ENCODE assay signal across 8 cellular contexts in genomic region chr11:69048718-69049489, GRCh38. TPM values are rescaled to one million over a fixed set of nuclear protein-coding genes. Genes with fewer than 3 reads are reported as not detected.
DNase-seq lines count a peak whose midpoint lies in the region; ATAC-seq, FAIRE-seq and TF ChIP-seq lines count a peak whose summit lies in the region.

Gene TPCN2 (plus strand): TSS chr11:69048932. CDS start chr11:69048998, 66 bp downstream.

- H3K27ac Mint-ChIP-seq in nephron: peak within 1 kb of the TSS; percentile 31 to 82 (median 56)

- peaks cover 36% of the 10 kb centered on the region for H3K4me1 Mint-ChIP-seq in nephron

- peaks cover 5% of the 10 kb centered on the region for H3K27me3 Mint-ChIP-seq in nephron (ENCODE audit: low read depth)

- no peaks in the 10 kb centered on the region for H3K9me3 Mint-ChIP-seq in nephron

- FAIRE-seq in H54 (lab: Jason Lieb, UNC): no peak

- TF ChIP-seq POLR2A in H54 (IDR thresholded peaks at IDR 0.05; ENCODE audit: low read depth, low read length) (peak; percentile 85), Raji (IDR thresholded peaks at IDR 0.05; ENCODE audit: insufficient read depth, low read depth, low read length) (peak; percentile 86)

- no peaks in the 10 kb centered on the region for H3K36me3 Mint-ChIP-seq in nephron (ENCODE audit: low read depth)

- TF ChIP-seq CTCF in fibroblast of the aortic adventitia (IDR thresholded peaks at IDR 0.05; ENCODE audit: insufficient read depth, low read length) (no peak), nephron (IDR thresholded peaks at IDR 0.05; ENCODE audit: unreplicated experiment in 3 of 3) (no peak)

- H3K4me3 ChIP-seq in fibroblast of the aortic adventitia (ENCODE audit: low read depth, low read length): peak within 1 kb of the TSS; percentile 82

- DNase-seq in ELF-1 (ENCODE audit: low read depth, low spot score) (peak; percentile 97), H54 (ENCODE audit: insufficient read length, low spot score) (peak; percentile 99), M059J (ENCODE audit: low read depth) (peak; percentile 91), fibroblast of the aortic adventitia (ENCODE audit: low read depth) (peak; percentile 95)
- DNase-seq in activated T-helper 9 cell treated with anti-CD3 and anti-CD28 coated beads, Interleukin-2, amount 50 U/mL, for 16 hours (ENCODE audit: low read depth): peak; percentile 83
- DNase-seq in stimulated activated naive CD8-positive, alpha-beta T cell treated with anti-CD3 and anti-CD28 coated beads, Interleukin-15, Interleukin-2, amounts not matched to agents 100 U/mL and 50 U/mL, for 24 hours: peak; percentile 92

- H3K4me3 Mint-ChIP-seq in nephron: peak within 1 kb of the TSS; percentile 80 to 88 (median 86)

- ATAC-seq in stimulated activated naive CD8-positive, alpha-beta T cell treated with anti-CD3 and anti-CD28 coated beads, Interleukin-15, Interleukin-2, amounts not matched to agents 100 U/mL and 50 U/mL, for 24 hours: peak; percentile 97

RNA-seq across cellular contexts. Expression of gene TPCN2, which starts in this region (rescaled TPM):
- 3.0 and 4.0 TPM in 2 replicates for total RNA-seq in M059J (2014; rRNA removed; shearing (Covaris generic))
- total RNA-seq in fibroblast of the aortic adventitia (ENCODE audit: low replicate concordance): 10.3 and 11.1 TPM in 2 replicates

Comparison
In these comparisons a context has a peak if more than half of its experiments do, and no peak if none do; other contexts are left out.
1. Peak in every context shown above with its lines: DNase-seq, ATAC-seq and H3K4me3 ChIP-seq.